Comparison of ENCODE assay signal across 9 cellular contexts in the genomic region with DNA sequence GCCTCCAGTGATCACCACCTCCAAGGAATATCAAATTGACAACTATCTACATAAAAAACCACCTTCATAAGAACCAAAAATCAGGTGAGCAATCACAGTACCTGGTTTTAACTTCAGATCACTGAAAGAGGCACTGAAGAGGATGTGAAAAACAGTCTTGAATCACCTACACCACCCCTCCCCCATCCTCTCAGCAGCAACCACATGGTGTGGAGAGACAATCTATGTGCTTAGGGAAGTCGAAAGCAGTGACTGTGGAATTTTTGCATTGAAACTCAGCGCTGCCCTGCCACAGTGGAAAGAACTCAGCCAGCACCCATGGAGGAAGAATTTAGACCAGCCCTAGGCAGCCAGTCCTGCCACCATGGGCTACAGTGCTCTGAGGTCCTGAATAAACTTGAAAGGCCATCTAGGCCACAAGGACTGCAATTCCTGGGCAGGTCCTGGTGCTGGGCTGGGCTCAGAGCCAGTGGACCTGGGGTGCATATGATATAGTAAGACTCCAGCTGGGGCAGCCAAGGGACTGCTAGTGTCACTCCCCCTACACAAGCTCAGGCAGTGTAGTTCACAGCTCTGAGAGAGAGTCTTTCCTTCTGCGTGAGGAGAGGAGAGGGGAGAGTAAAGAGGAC.
DNase-seq lines count a peak whose midpoint lies in the region; ATAC-seq and TF ChIP-seq lines count a peak whose summit lies in the region.
"Had no signal": no experiment of that assay in that cellular context is flagged by ENCODE, and none has a peak within 500 bp of the region (broad histone marks: within the 10 kb centered on the region; RNA-seq: fewer than 3 reads in every experiment).

No MANE protein-coding gene starts in this region.

- peaks cover 20 to 26% (median 23%) of the 10 kb centered on the region in 4 donors for H3K4me1 Mint-ChIP-seq in CD4-positive, alpha-beta memory T cell

- no peak overlapping the region for H3K4me3 Mint-ChIP-seq in CD4-positive, alpha-beta memory T cell

- H3K4me1 ChIP-seq in CD4-positive, alpha-beta memory T cell (ENCODE audit: insufficient read depth, low read length) = no peaks in the 10 kb centered on the region
- H3K4me1 ChIP-seq in HUES6 (ENCODE audit: control insufficient read depth, insufficient read depth, low read length) (peaks cover 21% of the 10 kb centered on the region), foreskin keratinocyte (peaks cover 3% of the 10 kb centered on the region), tibial nerve (no peaks in the 10 kb centered on the region)

- TF ChIP-seq EP300 in tibial nerve (IDR thresholded peaks at IDR 0.05) = no peak

- H3K27me3 Mint-ChIP-seq in CD4-positive, alpha-beta memory T cell = no peaks in the 10 kb centered on the region

- TF ChIP-seq CTCF in foreskin keratinocyte (conservative IDR thresholded peaks at IDR 0.05) (no peak), brain microvascular endothelial cell (IDR thresholded peaks at IDR 0.05; ENCODE audit: low read depth, low read length, missing control alignments) (no peak), tibial nerve (IDR thresholded peaks at IDR 0.05) (no peak), GM10248 (IDR thresholded peaks at IDR 0.05; ENCODE audit: control extremely low read depth, extremely low read depth, low read depth, missing control alignments) (no peak)

- H3K27me3 ChIP-seq in CD4-positive, alpha-beta memory T cell (ENCODE audit: insufficient read depth, low read length) = no peaks in the 10 kb centered on the region
- H3K27me3 ChIP-seq in HUES6 (ENCODE audit: control insufficient read depth, insufficient read depth, low read length) (no peaks in the 10 kb centered on the region), foreskin keratinocyte (no peaks in the 10 kb centered on the region), brain microvascular endothelial cell (replicated peaks) (no peaks in the 10 kb centered on the region), tibial nerve (no peaks in the 10 kb centered on the region)

- no peak for TF ChIP-seq POLR2A in tibial nerve (IDR thresholded peaks at IDR 0.05)

- intact Hi-C loops in CD4-positive, alpha-beta memory T cell (cut with micrococcal nuclease) = no loop called here

- H3K36me3 Mint-ChIP-seq in CD4-positive, alpha-beta memory T cell = peaks cover 65 to 71% of the 10 kb centered on the region in 2 donors

- no peak overlapping the region for H3K9ac ChIP-seq in HUES6 (ENCODE audit: low read length)

- ATAC-seq in GM21367 (IDR thresholded peaks at IDR 0.05; ENCODE audit: unreplicated experiment) (peak; percentile 53), foreskin keratinocyte (peak; percentile 18), GM19324 (IDR thresholded peaks at IDR 0.05; ENCODE audit: low FRiP score, unreplicated experiment) (no peak)

- H3K4me3 ChIP-seq in CD4-positive, alpha-beta memory T cell (ENCODE audit: low read length in 2 of 2) = no peak overlapping the region
- no peak overlapping the region for H3K4me3 ChIP-seq in HUES6 (ENCODE audit: low read depth, low read length)
- no peak overlapping the region for H3K4me3 ChIP-seq in brain microvascular endothelial cell (ENCODE audit: low read depth, low read length)
- no peak overlapping the region for H3K4me3 ChIP-seq in tibial nerve
- H3K4me3 ChIP-seq: PC-9 had no signal

- POLR2A ChIA-PET in CD4-positive, alpha-beta memory T cell (lab: Charles Lee; ENCODE audit: partially characterized antibody) = no interaction called here
- POLR2A ChIA-PET in GM10248 (lab: Yijun Ruan, JAX) = interaction anchor here (0.7 kb wide), 1 partner anchor 59 kb away, joined by 5 read pairs; no protein-coding TSS in a partner anchor

- CTCF ChIA-PET in CD4-positive, alpha-beta memory T cell (lab: Charles Lee; ENCODE audit: partially characterized antibody) = interaction anchor here (1.2 kb wide), 1 partner anchor 207 kb away, joined by 5 read pairs; no protein-coding TSS in a partner anchor
- CTCF ChIA-PET in GM10248 (lab: Yijun Ruan, JAX) = no interaction called here

- H3K9me3 Mint-ChIP-seq in CD4-positive, alpha-beta memory T cell = no peaks in the 10 kb centered on the region

- peak overlapping the region in 4 of 7 donors; percentile 19 to 76 (median 50) for H3K27ac Mint-ChIP-seq in CD4-positive, alpha-beta memory T cell

- no peak overlapping the region for H3K27ac ChIP-seq in CD4-positive, alpha-beta memory T cell (ENCODE audit: low read depth, low read length)
- H3K27ac ChIP-seq in HUES6 (ENCODE audit: low read depth, low read length) (peak overlapping the region; percentile 5; the same call in 1 of the 2 replicates), foreskin keratinocyte (no peak overlapping the region), brain microvascular endothelial cell (no peak overlapping the region), tibial nerve (no peak overlapping the region)
- H3K27ac ChIP-seq: PC-9 had no signal

- DNase-seq in CD4-positive, alpha-beta memory T cell = no peak
- no peak for DNase-seq in foreskin keratinocyte
- no peak for DNase-seq in brain microvascular endothelial cell
- no peak for DNase-seq in tibial nerve (ENCODE audit: low spot score in 2 of 2)
- DNase-seq in GM10248 (ENCODE audit: extremely low spot score) = no peak
- DNase-seq: PC-9 had no signal

- no peaks in the 10 kb centered on the region for H3K9me3 ChIP-seq in CD4-positive, alpha-beta memory T cell (ENCODE audit: control insufficient read depth in 1 of 2, low read length in 2 of 2)
- H3K9me3 ChIP-seq in HUES6 (ENCODE audit: control insufficient read depth, insufficient read depth, low read depth, low read length) (no peaks in the 10 kb centered on the region), tibial nerve (no peaks in the 10 kb centered on the region)

- in situ Hi-C loops in brain microvascular endothelial cell (cut with HindIII; ENCODE audit: low pct_ligation_motif_present, low sequenced_read_pairs) = no loop called here

- peaks cover 11% of the 10 kb centered on the region for H3K36me3 ChIP-seq in CD4-positive, alpha-beta memory T cell (ENCODE audit: insufficient read depth, low read length)
- H3K36me3 ChIP-seq in HUES6 (ENCODE audit: control insufficient read depth, insufficient read depth, low read length) = peaks cover 47% of the 10 kb centered on the region
- no peaks in the 10 kb centered on the region for H3K36me3 ChIP-seq in brain microvascular endothelial cell (replicated peaks)
- H3K36me3 ChIP-seq in tibial nerve = peaks cover 0 to 62% (median 0%) of the 10 kb centered on the region in 3 donors

- 79 to 89% methylated on average over 3 of the region's 3 CpGs for WGBS in tibial nerve, 2 donors
